In genomic region chr9:75552941-75553340, GRCh38 we compare ENCODE assay signal across 22 cellular contexts.
"Had no signal": no experiment of that assay in that cellular context is flagged by ENCODE, and none has a peak within 500 bp of the region (broad histone marks: within the 10 kb centered on the region; RNA-seq: fewer than 3 reads in every experiment).

No MANE protein-coding gene starts in this region.

- H3K9me3 ChIP-seq: ascending aorta, left lung, prostate gland, suprapubic skin had no signal

- H3K4me1 ChIP-seq: ascending aorta, foreskin keratinocyte, left lung, prostate gland, suprapubic skin had no signal

- H3K4me3 ChIP-seq: ascending aorta, left lung, prostate gland, skin epidermis, suprapubic skin had no signal

- H3K36me3 ChIP-seq: ascending aorta, left lung, prostate gland, suprapubic skin had no signal

- H3K27me3 ChIP-seq: ascending aorta, foreskin keratinocyte, left lung, suprapubic skin had no signal

- DNase-seq: activated CD4-positive, alpha-beta T cell treated with anti-CD3 and anti-CD28 coated beads, Interleukin-2, amount 50 U/mL, for 1 hour; activated CD4-positive, CD25-positive, alpha-beta regulatory T cell treated with anti-CD3 and anti-CD28 coated beads, Interleukin-2, amount 50 U/mL, for 72 hours; activated CD8-positive, alpha-beta memory T cell treated with anti-CD3 and anti-CD28 coated beads, Interleukin-2, amount 50 U/mL, for 4 hours; activated effector memory CD4-positive, alpha-beta T cell treated with anti-CD3 and anti-CD28 coated beads, Interleukin-2, amount 50 U/mL, for 16 hours; activated naive CD4-positive, alpha-beta T cell treated with anti-CD3 and anti-CD28 coated beads, Interleukin-2, amount 50 U/mL, for 16 hours; activated T-cell treated with anti-CD3 and anti-CD28 coated beads, Interleukin-2, amount 50 U/mL, for 48 hours; endodermal cell; foreskin keratinocyte; hypothalamus; kidney; left lung; mammary epithelial cell; right cardiac atrium; stimulated activated CD4-positive, alpha-beta T cell treated with anti-CD3 and anti-CD28 coated beads, Interleukin-2, amount 100 ng/mL, for 48 hours; SW 1271; T-helper 2 cell had no signal

- ATAC-seq: foreskin keratinocyte, left lung, right cardiac atrium had no signal

- H3K27ac ChIP-seq: ascending aorta, epithelial cell of prostate, foreskin keratinocyte, left lung, prostate gland, skin epidermis, suprapubic skin, VCaP had no signal
